ENCODE assay signal across 1 cellular context in the genomic region with DNA sequence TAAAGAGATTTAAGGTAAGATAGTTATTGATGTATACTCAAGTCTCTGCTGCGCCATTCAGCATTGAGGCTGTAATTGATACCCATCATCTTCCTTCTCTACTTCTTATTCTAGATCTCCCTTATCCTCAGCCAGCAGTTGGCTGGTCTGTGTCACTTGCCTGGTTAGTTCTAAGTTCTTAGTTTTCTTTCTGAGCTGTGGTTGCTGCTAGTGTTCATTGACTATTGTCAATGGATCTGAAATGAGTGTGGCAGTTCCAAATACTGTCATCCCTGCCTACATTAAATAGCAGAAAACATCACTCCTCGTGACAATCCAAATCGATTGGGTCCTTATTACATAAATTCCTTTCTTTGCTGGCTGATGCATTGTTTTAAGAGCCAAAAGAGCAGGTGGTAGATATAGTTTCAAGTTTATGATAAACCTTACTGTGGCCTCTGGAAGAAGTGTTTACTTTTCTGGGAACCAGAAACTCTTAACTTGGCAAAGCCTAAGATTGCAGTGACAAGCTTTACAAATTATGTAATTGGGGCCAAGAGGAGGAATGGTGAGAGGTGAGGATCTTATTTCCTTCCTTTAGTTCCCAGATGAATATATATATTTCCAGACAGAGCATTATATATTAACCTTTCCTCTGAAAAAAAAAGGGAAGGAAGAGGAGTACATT.
TF ChIP-seq lines count a peak whose summit lies in the region.

No MANE protein-coding gene starts in this region.

TF ChIP-seq in HepG2, 621 proteins besides CTCF, POLR2A, EP300 and RAD21 (continued from another document):
- TF ChIP-seq KMT2A (CRISPR knock-in tag; IDR thresholded peaks at IDR 0.05) (no peak), SIN3A (IDR thresholded peaks at IDR 0.05; ENCODE audit: borderline replicate concordance, low read depth, low read length) (no peak)
